Comparison of ENCODE assay signal across 8 cellular contexts in genomic region chr14:25049559-25050493, GRCh38. TPM values are rescaled to one million over a fixed set of nuclear protein-coding genes. Genes with fewer than 3 reads are reported as not detected.
DNase-seq lines count a peak whose midpoint lies in the region; ATAC-seq and TF ChIP-seq lines count a peak whose summit lies in the region.

TSS of gene STXBP6 (minus strand) at chr14:25050147. CDS start at chr14:24974818, 75,329 bp downstream.

- in situ Hi-C loops in Caki2 (cut with HindIII; ENCODE audit: low pct_unique_long_range_greater_than_20kb, low sequenced_read_pairs), result no loop called here

- H3K27me3 ChIP-seq in adipocyte (replicated peaks; ENCODE audit: control insufficient read depth, insufficient read depth, low read length) (no peaks in the 10 kb centered on the region), cardiac muscle cell (peaks cover 75% of the 10 kb centered on the region)

- DNase-seq in Caki2 (ENCODE audit: low read depth), result peak; percentile 64
- peak; percentile 93 for DNase-seq in NCI-H2029 treated with DMSO at 0.1 percent for 48 hours (lab: John Stamatoyannopoulos, UW)
- DNase-seq in adipocyte (ENCODE audit: low read depth), result peak; percentile 91
- peak; percentile 78 to 85 for DNase-seq in cardiac muscle cell (ENCODE audit: low read depth in 1 of 2, low spot score in 1 of 2)
- DNase-seq in nucleus accumbens (lab: John Stamatoyannopoulos, UW), result peak in 55 of 56 donors; percentile 33 to 91 (median 78)

- H3K9me3 ChIP-seq in adipocyte (ENCODE audit: control insufficient read depth, low read length), result no peaks in the 10 kb centered on the region
- no peaks in the 10 kb centered on the region for H3K9me3 ChIP-seq in cardiac muscle cell (ENCODE audit: low read depth)

- peak within 1 kb of the TSS; percentile 80 for H3K9ac ChIP-seq in adipocyte (ENCODE audit: low read length)

- H3K4me1 ChIP-seq in adipocyte (ENCODE audit: control insufficient read depth, insufficient read depth, low read length) (peaks cover 28% of the 10 kb centered on the region), cardiac muscle cell (ENCODE audit: low read depth) (peaks cover 10% of the 10 kb centered on the region)

- no peak within 1 kb of the TSS for H3K27ac ChIP-seq in cardiac muscle cell

- TF ChIP-seq CTCF in cardiac muscle cell (IDR thresholded peaks at IDR 0.05; ENCODE audit: low read depth, low read length), result no peak

- ATAC-seq in GM21360 (IDR thresholded peaks at IDR 0.05; ENCODE audit: unreplicated experiment) (peak; percentile 66), HG03521 (IDR thresholded peaks at IDR 0.05; ENCODE audit: unreplicated experiment) (no peak), GM21825 (IDR thresholded peaks at IDR 0.05; ENCODE audit: unreplicated experiment) (no peak)

- no peaks in the 10 kb centered on the region for H3K36me3 ChIP-seq in adipocyte (ENCODE audit: control insufficient read depth, insufficient read depth, low read length, severe bottlenecking)
- H3K36me3 ChIP-seq in cardiac muscle cell, result no peaks in the 10 kb centered on the region

- H3K4me3 ChIP-seq in adipocyte (ENCODE audit: low read length) (peak within 1 kb of the TSS; percentile 85), cardiac muscle cell (peak within 1 kb of the TSS; percentile 45)

RNA-seq across cellular contexts. Expression of gene STXBP6, which starts in this region (rescaled TPM):
- total RNA-seq in Caki2 (2014; rRNA removed; shearing (Covaris generic); ENCODE audit: low replicate concordance), result 12.0 and 14.9 TPM in 2 replicates
- 3.2 and 6.4 TPM in 2 replicates for total RNA-seq in cardiac muscle cell
- polyA plus RNA-seq in cardiac muscle cell, result 3.8 and 6.8 TPM in 2 replicates
